Comparison of ENCODE assay signal across 1 cellular context in genomic region chr12:55706840-55707671, GRCh38.
TF ChIP-seq lines count a peak whose summit lies in the region.

No MANE protein-coding gene starts in this region.

TF ChIP-seq in GM23338, 12 proteins besides CTCF, POLR2A, EP300 and RAD21 (continued from another document):
- TF ChIP-seq ZNF462 (CRISPR knock-in tag; IDR thresholded peaks at IDR 0.05): no peak
